ENCODE assay signal across 8 cellular contexts in genomic region chr4:1011022-1011694, GRCh38. TPM values are rescaled to one million over a fixed set of nuclear protein-coding genes. Genes with fewer than 3 reads are reported as not detected.
DNase-seq lines count a peak whose midpoint lies in the region; ATAC-seq, FAIRE-seq and TF ChIP-seq lines count a peak whose summit lies in the region.

Gene FGFRL1 (plus strand): TSS chr4:1011626. CDS start chr4:1012486, 860 bp downstream.

- H3K9me1 ChIP-seq in keratinocyte (ENCODE audit: control insufficient read depth, extremely low read depth, insufficient read depth, low read length), result no peaks in the 10 kb centered on the region

- H3K4me3 ChIP-seq in MG63 (peak within 1 kb of the TSS; percentile 62), keratinocyte (ENCODE audit: control insufficient read depth in 2 of 3, extremely low read depth in 1 of 3, insufficient read depth in 2 of 3, low read depth in 1 of 3, low read length in 3 of 3) (peak within 1 kb of the TSS; percentile 48 to 67 (median 59))

- DNase-seq in C1 segment of cervical spinal cord (lab: John Stamatoyannopoulos, UW), result peak in 12 of 14 donors; percentile 11 to 88 (median 58)
- peak; percentile 89 for DNase-seq in MG63
- peak; percentile 91 for DNase-seq in activated CD4-positive, CD25-positive, alpha-beta regulatory T cell treated with anti-CD3 and anti-CD28 coated beads, Interleukin-2, amount 50 U/mL, for 72 hours
- DNase-seq in caudate nucleus (lab: John Stamatoyannopoulos, UW), result peak in 47 of 61 donors; percentile 10 to 84 (median 54)
- DNase-seq in keratinocyte (ENCODE audit: low read depth, low spot score), result no peak
- peak; percentile 96 for DNase-seq in stimulated activated CD4-positive, alpha-beta T cell treated with anti-CD3 and anti-CD28 coated beads, Interleukin-12 subunit alpha, Interleukin-12 subunit beta, amount 100 ng/mL, for 4 hours

- H4K20me1 ChIP-seq in keratinocyte (ENCODE audit: control insufficient read depth, extremely low read depth, insufficient read depth, low read length), result peaks cover 2% of the 10 kb centered on the region

- H2AFZ ChIP-seq in keratinocyte (ENCODE audit: control insufficient read depth, low read length), result peak within 1 kb of the TSS; percentile 63

- H3K9me3 ChIP-seq in MG63, result no peaks in the 10 kb centered on the region
- H3K9me3 ChIP-seq in keratinocyte (ENCODE audit: control insufficient read depth, low read depth, low read length), result no peaks in the 10 kb centered on the region

- peaks cover 15% of the 10 kb centered on the region for H3K4me1 ChIP-seq in keratinocyte (ENCODE audit: control insufficient read depth, extremely low read depth, insufficient read depth, low read length)

- H3K27ac ChIP-seq in caudate nucleus (ENCODE audit: low read depth, low read length) (no peak within 1 kb of the TSS), keratinocyte (ENCODE audit: control insufficient read depth, insufficient read depth, low read length) (peak within 1 kb of the TSS; percentile 61)

- H3K27me3 ChIP-seq in MG63, result no peaks in the 10 kb centered on the region
- H3K27me3 ChIP-seq in keratinocyte (ENCODE audit: control insufficient read depth, extremely low read depth, insufficient read depth, low read length), result peaks cover 25% of the 10 kb centered on the region

- H3K36me3 ChIP-seq in MG63 (peaks cover 3% of the 10 kb centered on the region; the same call in 1 of the 2 replicates), keratinocyte (ENCODE audit: control insufficient read depth in 2 of 2, extremely low read depth in 1 of 2, insufficient read depth in 2 of 2, low read length in 2 of 2) (no peaks in the 10 kb centered on the region)

- peak; percentile 34 for ATAC-seq in GM21515 (IDR thresholded peaks at IDR 0.05; ENCODE audit: unreplicated experiment)
- no peak for ATAC-seq in GM18870 (IDR thresholded peaks at IDR 0.05; ENCODE audit: unreplicated experiment)

- dilution Hi-C loops in keratinocyte (cut with MboI; ENCODE audit: extremely low pct_ligation_motif_present, low sequenced_read_pairs), result no loop called here

- no peaks in the 10 kb centered on the region for H3K79me2 ChIP-seq in keratinocyte (ENCODE audit: control insufficient read depth, insufficient read depth, low read length)

- FAIRE-seq in keratinocyte (lab: Jason Lieb, UNC), result no peak

- H3K9ac ChIP-seq in keratinocyte (ENCODE audit: control insufficient read depth, extremely low read depth, insufficient read depth, low read length), result peak within 1 kb of the TSS; percentile 69

- no peak for TF ChIP-seq CTCF in keratinocyte (optimal IDR thresholded peaks at IDR 0.05 in 1 of 3, IDR thresholded peaks at IDR 0.05 in 1 of 3, conservative IDR thresholded peaks at IDR 0.05 in 1 of 3; ENCODE audit: extremely low read depth in 1 of 3, insufficient read depth in 2 of 3, low read length in 3 of 3)

- H3K4me2 ChIP-seq in keratinocyte (ENCODE audit: control insufficient read depth, extremely low read depth, insufficient read depth, low read depth, low read length), result peak within 1 kb of the TSS; percentile 87

RNA-seq across cellular contexts. Expression of gene FGFRL1, which starts in this region (rescaled TPM):
- total RNA-seq in MG63 (2014; rRNA removed; shearing (Covaris generic); ENCODE audit: low replicate concordance), result 41.7 and 59.5 TPM in 2 replicates
- polyA plus RNA-seq in keratinocyte, result 2.8 to 8.1 TPM (median 4.9 TPM) in 3 replicates
- polyA plus RNA-seq in keratinocyte (2011; ENCODE audit: low read depth), result 1.9 TPM
- polyA plus RNA-seq in keratinocyte (2011; cell fraction: cytosol; rRNA removed), result 8.3 and 9.7 TPM in 2 replicates
- polyA plus RNA-seq in keratinocyte (2011; cell fraction: nucleus; rRNA removed), result 13.6 and 16.4 TPM in 2 replicates
- polyA plus RNA-seq in keratinocyte (2012; ENCODE audit: low replicate concordance), result 4.2 and 8.0 TPM in 2 replicates
- polyA minus RNA-seq in keratinocyte, result 28.4 to 43.9 TPM (median 33.5 TPM) in 3 replicates
- polyA minus RNA-seq in keratinocyte (2011; cell fraction: cytosol; rRNA and poly(A)+ RNA removed), result 11.7 TPM
- polyA minus RNA-seq in keratinocyte (2011; cell fraction: nucleus; rRNA and poly(A)+ RNA removed), result 7.8 and 10.3 TPM in 2 replicates
